8 cellular contexts compared by ENCODE assay signal in genomic region chr19:49331616-49332055, GRCh38. TPM values are rescaled to one million over a fixed set of nuclear protein-coding genes. Genes with fewer than 3 reads are reported as not detected.
DNase-seq lines count a peak whose midpoint lies in the region; ATAC-seq and TF ChIP-seq lines count a peak whose summit lies in the region.

No MANE protein-coding gene starts in this region.

- peaks cover 5% of the 10 kb centered on the region for H3K4me1 Mint-ChIP-seq in osteocyte (ENCODE audit: unreplicated experiment)

- ATAC-seq in HG02884 (IDR thresholded peaks at IDR 0.05; ENCODE audit: unreplicated experiment) (peak; percentile 47), GM19023 (IDR thresholded peaks at IDR 0.05; ENCODE audit: unreplicated experiment) (no peak)

- intact Hi-C loops in posterior vena cava (cut with DNase I), result no loop called here

- no peaks in the 10 kb centered on the region for H3K9me3 Mint-ChIP-seq in osteocyte (ENCODE audit: unreplicated experiment)

- H3K4me3 ChIP-seq in fibroblast of mammary gland (ENCODE audit: control insufficient read depth, low read depth, low read length), result no peak overlapping the region

- no peak overlapping the region for H3K27ac Mint-ChIP-seq in osteocyte (ENCODE audit: unreplicated experiment)

- no peaks in the 10 kb centered on the region for H3K27me3 Mint-ChIP-seq in osteocyte (ENCODE audit: unreplicated experiment)

- TF ChIP-seq CTCF in GM13977 (IDR thresholded peaks at IDR 0.05; ENCODE audit: extremely low read depth, insufficient read depth, missing control alignments) (no peak), fibroblast of mammary gland (conservative IDR thresholded peaks at IDR 0.05; ENCODE audit: control insufficient read depth, insufficient read depth, low read depth, low read length) (no peak), osteocyte (IDR thresholded peaks at IDR 0.05) (no peak)

- in situ Hi-C loops in GM13977 (cut with MboI; ENCODE audit: low pct_unique_long_range_greater_than_20kb, low sequenced_read_pairs, unreplicated experiment), result no loop called here

- H3K36me3 Mint-ChIP-seq in osteocyte (ENCODE audit: unreplicated experiment), result peaks cover 10% of the 10 kb centered on the region

- no peak overlapping the region for H3K4me3 Mint-ChIP-seq in osteocyte (ENCODE audit: unreplicated experiment)

- peak; percentile 74 for DNase-seq in GM13977 (ENCODE audit: low spot score)
- DNase-seq in NOMO-1 treated with DMSO at 0.1 percent for 48 hours (lab: John Stamatoyannopoulos, UW; ENCODE audit: unreplicated experiment), result peak; percentile 82
- DNase-seq in activated CD8-positive, alpha-beta memory T cell treated with anti-CD3 and anti-CD28 coated beads, Interleukin-2, amount 50 U/mL, for 4 hours, result peak; percentile 47
- peak; percentile 68 for DNase-seq in fibroblast of mammary gland (ENCODE audit: low read depth)
- DNase-seq in posterior vena cava (ENCODE audit: low spot score), result peak; percentile 77
- DNase-seq in osteocyte (ENCODE audit: extremely low spot score, unreplicated experiment), result no peak

RNA-seq across cellular contexts. Expression of gene CD37, which starts 3.6 kb away (rescaled TPM):
- total RNA-seq in posterior vena cava, result 10 to 100 TPM; 11.5 to 19.6 TPM
- total RNA-seq in osteocyte, result not detected in 2 replicates

RNA-seq across cellular contexts. Expression of gene SLC6A16, which starts 6.6 kb away (rescaled TPM):
- total RNA-seq in posterior vena cava (1 to 10 TPM; 1.7 to 2.6 TPM), osteocyte (5.3 and 6.0 TPM in 2 replicates)

RNA-seq across cellular contexts. Expression of gene TEAD2, which starts 30.6 kb away (rescaled TPM):
- 10 to 100 TPM; 31.0 to 32.4 TPM for total RNA-seq in posterior vena cava
- total RNA-seq in osteocyte, result 93.8 and 98.0 TPM in 2 replicates

RNA-seq across cellular contexts. Expression of gene DKKL1, which starts 32.0 kb away (rescaled TPM):
- total RNA-seq in posterior vena cava (not detected), osteocyte (1.6 and 4.4 TPM in 2 replicates)

RNA-seq across cellular contexts. Expression of gene KASH5, which starts 56.4 kb away (rescaled TPM):
- total RNA-seq in posterior vena cava, result not detected
- not detected in 2 replicates for total RNA-seq in osteocyte
